1 cellular context compared by ENCODE assay signal in the genomic region with DNA sequence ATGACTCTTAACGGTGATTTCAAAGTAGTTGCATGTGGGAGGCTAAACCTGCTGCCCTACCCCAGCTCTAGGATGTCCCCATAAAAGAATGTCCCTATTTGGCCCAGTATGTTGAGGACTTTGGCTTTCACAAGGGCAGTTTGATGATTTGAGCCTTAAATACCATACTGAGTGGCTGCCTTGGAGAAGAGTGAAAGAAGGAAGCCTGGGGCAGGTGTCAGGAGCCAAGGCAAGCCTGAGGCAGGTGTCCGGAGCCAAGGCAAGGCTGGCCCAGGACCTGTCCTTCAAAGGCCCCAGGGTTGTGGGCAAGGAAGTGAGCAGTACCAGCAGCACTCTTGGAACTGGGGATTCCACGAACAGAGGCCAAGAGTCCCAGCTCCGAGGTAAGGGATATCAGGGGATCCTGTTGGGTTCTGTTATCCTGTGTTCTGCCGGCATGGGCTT.
TF ChIP-seq lines count a peak whose summit lies in the region.

No MANE protein-coding gene starts in this region.

TF ChIP-seq in K562, 482 proteins besides CTCF, POLR2A, EP300 and RAD21:
- TF ChIP-seq CBX5 (IDR thresholded peaks at IDR 0.05; ENCODE audit: borderline replicate concordance, low read depth): no peak
- TF ChIP-seq, protein P1, sequence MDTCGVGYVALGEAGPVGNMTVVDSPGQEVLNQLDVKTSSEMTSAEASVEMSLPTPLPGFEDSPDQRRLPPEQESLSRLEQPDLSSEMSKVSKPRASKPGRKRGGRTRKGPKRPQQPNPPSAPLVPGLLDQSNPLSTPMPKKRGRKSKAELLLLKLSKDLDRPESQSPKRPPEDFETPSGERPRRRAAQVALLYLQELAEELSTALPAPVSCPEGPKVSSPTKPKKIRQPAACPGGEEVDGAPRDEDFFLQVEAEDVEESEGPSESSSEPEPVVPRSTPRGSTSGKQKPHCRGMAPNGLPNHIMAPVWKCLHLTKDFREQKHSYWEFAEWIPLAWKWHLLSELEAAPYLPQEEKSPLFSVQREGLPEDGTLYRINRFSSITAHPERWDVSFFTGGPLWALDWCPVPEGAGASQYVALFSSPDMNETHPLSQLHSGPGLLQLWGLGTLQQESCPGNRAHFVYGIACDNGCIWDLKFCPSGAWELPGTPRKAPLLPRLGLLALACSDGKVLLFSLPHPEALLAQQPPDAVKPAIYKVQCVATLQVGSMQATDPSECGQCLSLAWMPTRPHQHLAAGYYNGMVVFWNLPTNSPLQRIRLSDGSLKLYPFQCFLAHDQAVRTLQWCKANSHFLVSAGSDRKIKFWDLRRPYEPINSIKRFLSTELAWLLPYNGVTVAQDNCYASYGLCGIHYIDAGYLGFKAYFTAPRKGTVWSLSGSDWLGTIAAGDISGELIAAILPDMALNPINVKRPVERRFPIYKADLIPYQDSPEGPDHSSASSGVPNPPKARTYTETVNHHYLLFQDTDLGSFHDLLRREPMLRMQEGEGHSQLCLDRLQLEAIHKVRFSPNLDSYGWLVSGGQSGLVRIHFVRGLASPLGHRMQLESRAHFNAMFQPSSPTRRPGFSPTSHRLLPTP (IDR thresholded peaks at IDR 0.05; ENCODE audit: borderline replicate concordance, extremely low read depth, insufficient read length): no peak
- no peak for TF ChIP-seq HDAC8 (tag; IDR thresholded peaks at IDR 0.05)
- no peak for TF ChIP-seq MYBL2 (IDR thresholded peaks at IDR 0.05; ENCODE audit: low read depth)
- no peak for TF ChIP-seq MYBL2 (CRISPR knock-in tag; IDR thresholded peaks at IDR 0.05; ENCODE audit: borderline replicate concordance)
- no peak for TF ChIP-seq HIVEP1 (CRISPR knock-in tag; IDR thresholded peaks at IDR 0.05)
- peak; percentile 45 for TF ChIP-seq SNRNP70 (optimal IDR thresholded peaks at IDR 0.05; ENCODE audit: low read depth, low read length)
- no peak for TF ChIP-seq PHF21A (IDR thresholded peaks at IDR 0.05; ENCODE audit: borderline replicate concordance, low read depth)
- TF ChIP-seq POLR2G (IDR thresholded peaks at IDR 0.05; ENCODE audit: low read depth, low read length): peak; percentile 51
- TF ChIP-seq ZSCAN32 (CRISPR knock-in tag; IDR thresholded peaks at IDR 0.05): no peak
- TF ChIP-seq ZNF23 (CRISPR knock-in tag; IDR thresholded peaks at IDR 0.05): no peak
- TF ChIP-seq, protein P2, sequence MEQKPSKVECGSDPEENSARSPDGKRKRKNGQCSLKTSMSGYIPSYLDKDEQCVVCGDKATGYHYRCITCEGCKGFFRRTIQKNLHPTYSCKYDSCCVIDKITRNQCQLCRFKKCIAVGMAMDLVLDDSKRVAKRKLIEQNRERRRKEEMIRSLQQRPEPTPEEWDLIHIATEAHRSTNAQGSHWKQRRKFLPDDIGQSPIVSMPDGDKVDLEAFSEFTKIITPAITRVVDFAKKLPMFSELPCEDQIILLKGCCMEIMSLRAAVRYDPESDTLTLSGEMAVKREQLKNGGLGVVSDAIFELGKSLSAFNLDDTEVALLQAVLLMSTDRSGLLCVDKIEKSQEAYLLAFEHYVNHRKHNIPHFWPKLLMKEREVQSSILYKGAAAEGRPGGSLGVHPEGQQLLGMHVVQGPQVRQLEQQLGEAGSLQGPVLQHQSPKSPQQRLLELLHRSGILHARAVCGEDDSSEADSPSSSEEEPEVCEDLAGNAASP (IDR thresholded peaks at IDR 0.05): no peak
- no peak for TF ChIP-seq HNRNPLL (IDR thresholded peaks at IDR 0.05; ENCODE audit: low read depth, low read length, poor library complexity, severe bottlenecking)
- TF ChIP-seq XRCC4 (IDR thresholded peaks at IDR 0.05; ENCODE audit: extremely low read depth, insufficient read depth, insufficient read length): no peak
- TF ChIP-seq DACH1 (IDR thresholded peaks at IDR 0.05; ENCODE audit: partially characterized antibody): no peak
- no peak for TF ChIP-seq NCOR1 (IDR thresholded peaks at IDR 0.05)
- no peak for TF ChIP-seq RAD51 (IDR thresholded peaks at IDR 0.05; ENCODE audit: borderline replicate concordance, low read depth)
- TF ChIP-seq, protein P3, sequence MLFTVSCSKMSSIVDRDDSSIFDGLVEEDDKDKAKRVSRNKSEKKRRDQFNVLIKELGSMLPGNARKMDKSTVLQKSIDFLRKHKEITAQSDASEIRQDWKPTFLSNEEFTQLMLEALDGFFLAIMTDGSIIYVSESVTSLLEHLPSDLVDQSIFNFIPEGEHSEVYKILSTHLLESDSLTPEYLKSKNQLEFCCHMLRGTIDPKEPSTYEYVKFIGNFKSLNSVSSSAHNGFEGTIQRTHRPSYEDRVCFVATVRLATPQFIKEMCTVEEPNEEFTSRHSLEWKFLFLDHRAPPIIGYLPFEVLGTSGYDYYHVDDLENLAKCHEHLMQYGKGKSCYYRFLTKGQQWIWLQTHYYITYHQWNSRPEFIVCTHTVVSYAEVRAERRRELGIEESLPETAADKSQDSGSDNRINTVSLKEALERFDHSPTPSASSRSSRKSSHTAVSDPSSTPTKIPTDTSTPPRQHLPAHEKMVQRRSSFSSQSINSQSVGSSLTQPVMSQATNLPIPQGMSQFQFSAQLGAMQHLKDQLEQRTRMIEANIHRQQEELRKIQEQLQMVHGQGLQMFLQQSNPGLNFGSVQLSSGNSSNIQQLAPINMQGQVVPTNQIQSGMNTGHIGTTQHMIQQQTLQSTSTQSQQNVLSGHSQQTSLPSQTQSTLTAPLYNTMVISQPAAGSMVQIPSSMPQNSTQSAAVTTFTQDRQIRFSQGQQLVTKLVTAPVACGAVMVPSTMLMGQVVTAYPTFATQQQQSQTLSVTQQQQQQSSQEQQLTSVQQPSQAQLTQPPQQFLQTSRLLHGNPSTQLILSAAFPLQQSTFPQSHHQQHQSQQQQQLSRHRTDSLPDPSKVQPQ (CRISPR knock-in tag; IDR thresholded peaks at IDR 0.05; ENCODE audit: borderline replicate concordance): no peak
- TF ChIP-seq GATA2 (CRISPR knock-in tag; IDR thresholded peaks at IDR 0.05): no peak
- TF ChIP-seq, protein P4, sequence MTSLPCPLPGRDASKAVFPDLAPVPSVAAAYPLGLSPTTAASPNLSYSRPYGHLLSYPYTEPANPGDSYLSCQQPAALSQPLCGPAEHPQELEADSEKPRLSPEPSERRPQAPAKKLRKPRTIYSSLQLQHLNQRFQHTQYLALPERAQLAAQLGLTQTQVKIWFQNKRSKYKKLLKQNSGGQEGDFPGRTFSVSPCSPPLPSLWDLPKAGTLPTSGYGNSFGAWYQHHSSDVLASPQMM (CRISPR knock-in tag; IDR thresholded peaks at IDR 0.05): no peak
- peak; percentile 36; the same call in 1 of the 2 replicates for TF ChIP-seq SP1 (CRISPR knock-in tag; IDR thresholded peaks at IDR 0.05)
- peak; percentile 13; the same call in 1 of the 2 replicates for TF ChIP-seq MYNN (IDR thresholded peaks at IDR 0.05)
- TF ChIP-seq MYNN (CRISPR knock-in tag; IDR thresholded peaks at IDR 0.05): no peak
- TF ChIP-seq, protein P5, sequence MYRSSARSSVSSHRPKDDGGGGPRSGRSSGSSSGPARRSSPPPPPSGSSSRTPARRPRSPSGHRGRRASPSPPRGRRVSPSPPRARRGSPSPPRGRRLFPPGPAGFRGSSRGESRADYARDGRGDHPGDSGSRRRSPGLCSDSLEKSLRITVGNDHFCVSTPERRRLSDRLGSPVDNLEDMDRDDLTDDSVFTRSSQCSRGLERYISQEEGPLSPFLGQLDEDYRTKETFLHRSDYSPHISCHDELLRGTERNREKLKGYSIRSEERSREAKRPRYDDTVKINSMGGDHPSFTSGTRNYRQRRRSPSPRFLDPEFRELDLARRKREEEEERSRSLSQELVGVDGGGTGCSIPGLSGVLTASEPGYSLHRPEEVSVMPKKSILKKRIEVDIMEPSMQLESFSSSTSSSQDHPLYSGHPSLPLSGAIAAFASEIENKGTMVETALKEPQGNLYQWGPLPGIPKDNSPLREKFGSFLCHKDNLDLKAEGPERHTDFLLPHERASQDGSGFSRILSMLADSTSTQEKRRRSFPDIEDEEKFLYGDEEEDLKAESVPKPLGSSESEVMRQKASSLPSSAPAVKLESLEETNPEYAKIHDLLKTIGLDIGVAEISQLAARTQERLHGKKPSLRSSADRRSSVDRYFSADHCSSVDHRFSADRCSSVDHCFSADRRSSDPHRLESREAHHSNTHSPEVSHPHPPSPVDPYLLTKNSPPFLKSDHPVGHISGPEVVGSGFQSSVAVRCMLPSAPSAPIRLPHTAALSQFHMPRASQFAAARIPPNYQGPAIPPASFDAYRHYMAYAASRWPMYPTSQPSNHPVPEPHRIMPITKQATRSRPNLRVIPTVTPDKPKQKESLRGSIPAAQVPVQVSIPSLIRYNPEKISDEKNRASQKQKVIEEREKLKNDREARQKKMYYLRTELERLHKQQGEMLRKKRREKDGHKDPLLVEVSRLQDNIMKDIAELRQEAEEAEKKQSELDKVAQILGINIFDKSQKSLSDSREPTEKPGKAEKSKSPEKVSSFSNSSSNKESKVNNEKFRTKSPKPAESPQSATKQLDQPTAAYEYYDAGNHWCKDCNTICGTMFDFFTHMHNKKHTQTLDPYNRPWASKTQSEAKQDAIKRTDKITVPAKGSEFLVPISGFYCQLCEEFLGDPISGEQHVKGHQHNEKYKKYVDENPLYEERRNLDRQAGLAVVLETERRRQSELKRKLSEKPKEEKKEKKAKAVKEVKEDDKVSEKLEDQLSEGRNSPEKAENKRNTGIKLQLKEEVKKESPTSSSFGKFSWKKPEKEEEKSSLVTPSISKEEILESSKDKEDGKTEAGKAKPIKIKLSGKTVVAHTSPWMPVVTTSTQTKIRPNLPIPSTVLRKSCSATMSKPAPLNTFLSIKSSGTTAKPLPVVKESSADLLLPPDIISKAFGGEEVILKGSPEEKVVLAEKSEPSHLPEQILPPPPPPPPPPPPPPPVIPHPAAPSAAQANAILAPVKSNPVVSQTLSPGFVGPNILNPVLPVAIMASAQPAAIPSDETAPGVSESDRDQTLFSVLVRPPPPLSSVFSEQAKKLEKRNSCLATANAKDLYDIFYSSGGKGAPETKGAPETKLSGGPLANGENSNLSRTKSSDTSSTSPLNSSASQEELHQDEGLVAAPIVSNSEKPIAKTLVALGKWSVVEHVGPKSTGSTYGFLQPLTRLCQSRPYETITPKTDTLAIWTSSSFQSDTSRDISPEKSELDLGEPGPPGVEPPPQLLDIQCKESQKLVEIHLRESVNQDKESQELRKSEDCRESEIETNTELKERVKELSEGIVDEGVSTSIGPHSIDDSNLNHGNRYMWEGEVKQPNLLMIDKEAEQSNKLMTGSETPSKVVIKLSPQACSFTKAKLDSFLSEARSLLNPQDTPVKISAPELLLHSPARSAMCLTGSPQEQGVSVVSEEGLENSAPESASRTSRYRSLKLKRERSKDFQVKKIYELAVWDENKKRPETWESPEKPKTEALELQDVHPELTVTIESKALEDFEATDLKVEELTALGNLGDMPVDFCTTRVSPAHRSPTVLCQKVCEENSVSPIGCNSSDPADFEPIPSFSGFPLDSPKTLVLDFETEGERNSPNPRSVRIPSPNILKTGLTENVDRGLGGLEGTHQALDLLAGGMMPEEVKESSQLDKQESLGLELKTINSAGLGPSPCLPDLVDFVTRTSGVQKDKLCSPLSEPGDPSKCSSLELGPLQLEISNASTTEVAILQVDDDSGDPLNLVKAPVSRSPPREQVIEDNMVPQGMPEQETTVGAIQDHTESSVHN (IDR thresholded peaks at IDR 0.05; ENCODE audit: borderline replicate concordance in 1 of 2, low read depth in 1 of 2): no peak
- peak; percentile 27 for TF ChIP-seq SUPT5H (IDR thresholded peaks at IDR 0.05)
- TF ChIP-seq, protein P6, sequence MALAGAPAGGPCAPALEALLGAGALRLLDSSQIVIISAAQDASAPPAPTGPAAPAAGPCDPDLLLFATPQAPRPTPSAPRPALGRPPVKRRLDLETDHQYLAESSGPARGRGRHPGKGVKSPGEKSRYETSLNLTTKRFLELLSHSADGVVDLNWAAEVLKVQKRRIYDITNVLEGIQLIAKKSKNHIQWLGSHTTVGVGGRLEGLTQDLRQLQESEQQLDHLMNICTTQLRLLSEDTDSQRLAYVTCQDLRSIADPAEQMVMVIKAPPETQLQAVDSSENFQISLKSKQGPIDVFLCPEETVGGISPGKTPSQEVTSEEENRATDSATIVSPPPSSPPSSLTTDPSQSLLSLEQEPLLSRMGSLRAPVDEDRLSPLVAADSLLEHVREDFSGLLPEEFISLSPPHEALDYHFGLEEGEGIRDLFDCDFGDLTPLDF (CRISPR knock-in tag; IDR thresholded peaks at IDR 0.05): no peak
